ENCODE assay signal across 1 cellular context in genomic region chr20:51311636-51312479, GRCh38.
TF ChIP-seq lines count a peak whose summit lies in the region.

No MANE protein-coding gene starts in this region.

TF ChIP-seq in GM23338, 12 proteins besides CTCF, POLR2A, EP300 and RAD21 (continued from another document):
- TF ChIP-seq ZNF462 (CRISPR knock-in tag; IDR thresholded peaks at IDR 0.05), result no peak
- no peak for TF ChIP-seq ETS1 (IDR thresholded peaks at IDR 0.05)
